9 cellular contexts compared by ENCODE assay signal in the genomic region with DNA sequence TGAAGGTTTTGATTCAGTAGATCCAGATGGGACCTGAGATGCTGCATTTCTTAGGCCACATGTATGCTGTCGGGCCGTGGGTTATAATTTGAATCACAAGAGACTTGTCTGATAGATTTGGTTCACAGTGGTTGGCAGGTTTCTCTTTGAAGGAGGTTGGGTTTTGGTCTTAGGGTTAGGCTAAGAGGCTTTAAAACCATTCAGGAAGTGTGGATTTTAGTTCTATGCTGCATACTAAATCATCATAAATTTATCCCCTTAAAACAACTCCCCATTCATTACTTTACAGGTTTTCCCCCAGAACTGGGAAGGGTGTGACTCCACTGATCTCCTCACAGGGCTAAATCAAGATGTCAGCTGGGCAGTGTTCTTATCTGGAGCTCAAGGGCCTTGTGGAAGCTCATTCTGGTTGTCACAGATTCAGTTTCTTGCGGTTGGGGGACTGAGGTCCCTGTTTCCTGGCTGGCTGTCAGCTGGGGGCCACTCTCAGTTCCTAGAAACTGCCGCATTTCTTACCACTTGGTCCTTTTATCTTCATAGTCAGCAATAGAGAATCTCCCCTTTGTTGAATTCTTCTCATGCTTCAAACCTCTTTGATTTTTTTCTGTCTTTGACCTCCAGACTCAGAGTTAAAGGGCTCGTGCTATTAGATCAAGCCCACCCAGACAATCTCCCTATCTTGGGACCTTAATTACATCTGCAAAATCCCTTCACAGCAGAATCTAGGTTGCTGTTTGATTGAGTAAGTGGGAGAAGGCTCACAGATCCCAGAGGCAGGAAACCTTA. TPM values are rescaled to one million over a fixed set of nuclear protein-coding genes. Genes with fewer than 3 reads are reported as not detected.
A peak's percentile ranks its signal among the peaks of the same experiment; 100 is the strongest.
DNase-seq lines count a peak whose midpoint lies in the region; ATAC-seq, FAIRE-seq and TF ChIP-seq lines count a peak whose summit lies in the region.
"Had no signal": no experiment of that assay in that cellular context is flagged by ENCODE, and none has a peak within 500 bp of the region (broad histone marks: within the 10 kb centered on the region; RNA-seq: fewer than 3 reads in every experiment).

No MANE protein-coding gene starts in this region.

- H2BK12ac ChIP-seq in H1 (ENCODE audit: low read depth, low read length) = no peak overlapping the region

- H3K9me3 ChIP-seq in H1 (ENCODE audit: insufficient read depth in 2 of 2, low read depth in 1 of 2, low read length in 1 of 2) (no peaks in the 10 kb centered on the region), upper lobe of right lung (no peaks in the 10 kb centered on the region), Karpas-422 (ENCODE audit: low read length) (no peaks in the 10 kb centered on the region)

- no peaks in the 10 kb centered on the region; the same call in 1 of the 2 replicates for H3K23me2 ChIP-seq in H1 (ENCODE audit: low read depth, low read length)

- H4K8ac ChIP-seq in H1 (ENCODE audit: extremely low read depth, insufficient read depth, low read length) = no peak overlapping the region

- H3K27me3 Mint-ChIP-seq in GM23338 (ENCODE audit: insufficient read depth, low read depth, poor library complexity) = no peaks in the 10 kb centered on the region

- ATAC-seq in GM18505 (IDR thresholded peaks at IDR 0.05; ENCODE audit: unreplicated experiment) (peak; percentile 43), GM23338 (no peak), upper lobe of right lung (peak; percentile 30)

- no peak overlapping the region for H2AK5ac ChIP-seq in H1 (ENCODE audit: low read depth, low read length)

- H3K79me2 ChIP-seq in GM23338 (replicated peaks; ENCODE audit: insufficient read depth) (no peaks in the 10 kb centered on the region), H1 (ENCODE audit: control insufficient read depth in 1 of 2, insufficient read depth in 2 of 2, low read length in 2 of 2) (no peaks in the 10 kb centered on the region), Karpas-422 (ENCODE audit: low read length) (no peaks in the 10 kb centered on the region)

- no peak for FAIRE-seq in H1 (lab: Jason Lieb, UNC)
- FAIRE-seq: colon had no signal

- CTCF ChIA-PET in H1 (lab: Charles Lee; ENCODE audit: partially characterized antibody) = interaction anchor here (1.0 to 4.1 kb wide), 9 partner anchors 8 to 86 kb away, joined by 3 to 18 read pairs (median 7); a partner anchor contains a TSS

- no peak for TF ChIP-seq RAD21 in H1 (IDR thresholded peaks at IDR 0.05 in 1 of 2, conservative IDR thresholded peaks at IDR 0.05 in 1 of 2; ENCODE audit: low read depth in 2 of 2, low read length in 2 of 2)

- H3K9ac ChIP-seq in H1 (replicated peaks in 1 of 4; ENCODE audit: extremely low read depth in 1 of 4, low read depth in 3 of 4, low read length in 3 of 4) (no peak overlapping the region), Karpas-422 (ENCODE audit: low read length) (no peak overlapping the region)

- POLR2A ChIA-PET in H1 (lab: Charles Lee; ENCODE audit: partially characterized antibody) = no interaction called here

- H3K23ac ChIP-seq in H1 (ENCODE audit: insufficient read length) = no peak overlapping the region

- peaks cover 19% of the 10 kb centered on the region for H3K4me1 Mint-ChIP-seq in GM23338

- H2BK15ac ChIP-seq in H1 (ENCODE audit: low read length) = no peak overlapping the region

- no peaks in the 10 kb centered on the region for H3K9me3 Mint-ChIP-seq in GM23338

- H3K36me3 ChIP-seq in GM23338 (ENCODE audit: insufficient read depth) (no peaks in the 10 kb centered on the region), H1 (ENCODE audit: control insufficient read depth in 2 of 4, insufficient read depth in 4 of 4, low read length in 3 of 4) (no peaks in the 10 kb centered on the region), upper lobe of right lung (no peaks in the 10 kb centered on the region), Karpas-422 (ENCODE audit: insufficient read depth, low read length) (no peaks in the 10 kb centered on the region)

- no peak overlapping the region for H2BK20ac ChIP-seq in H1 (ENCODE audit: low read length)

- TF ChIP-seq EP300 in H1 (IDR thresholded peaks at IDR 0.05; ENCODE audit: borderline replicate concordance in 1 of 2, low read depth in 2 of 2, low read length in 2 of 2) = no peak

- H3K9me2 ChIP-seq in GM23338 (ENCODE audit: insufficient read depth) (no peaks in the 10 kb centered on the region), Karpas-422 (replicated peaks; ENCODE audit: insufficient read depth, low read length) (no peaks in the 10 kb centered on the region; the same call in 1 of the 2 replicates)

- H2BK120ac ChIP-seq in H1 (replicated peaks; ENCODE audit: low read depth, low read length) = no peak overlapping the region

- no peak overlapping the region for H3K4me3 ChIP-seq in GM23338
- no peak overlapping the region for H3K4me3 ChIP-seq in H1 (ENCODE audit: extremely low read depth in 1 of 4, insufficient read depth in 2 of 4, low read depth in 3 of 4, low read length in 4 of 4)
- no peak overlapping the region for H3K4me3 ChIP-seq in upper lobe of right lung
- no peak overlapping the region for H3K4me3 ChIP-seq in Karpas-422 (ENCODE audit: low read length)

- H2AFZ ChIP-seq in GM23338 (peak overlapping the region; percentile 78), H1 (ENCODE audit: low read length) (peak overlapping the region; percentile 35; the same call in 1 of the 2 replicates), Karpas-422 (ENCODE audit: low read length) (no peak overlapping the region)

- H2BK5ac ChIP-seq in H1 (ENCODE audit: low read depth, low read length) = no peak overlapping the region

- no peaks in the 10 kb centered on the region for H3F3A ChIP-seq in GM23338 (replicated peaks; ENCODE audit: low read depth)

- peak overlapping the region; percentile 50 for H3K27ac ChIP-seq in GM23338 (ENCODE audit: low read depth)
- no peak overlapping the region for H3K27ac ChIP-seq in H1 (ENCODE audit: low read depth, low read length)
- peak overlapping the region; percentile 59 for H3K27ac ChIP-seq in upper lobe of right lung
- no peak overlapping the region for H3K27ac ChIP-seq in Karpas-422 (ENCODE audit: low read length)

- DNase-seq in GM23338 (ENCODE audit: low spot score) = no peak
- peak; percentile 91 for DNase-seq in OCI-M1 (lab: John Stamatoyannopoulos, UW)
- no peak for DNase-seq in H1 (ENCODE audit: low read depth in 1 of 2, low spot score in 2 of 2)
- DNase-seq in upper lobe of right lung = no peak
- DNase-seq in Karpas-422 = no peak
- DNase-seq in ureter (ENCODE audit: low spot score) = no peak
- DNase-seq in HK-2 (ENCODE audit: unreplicated experiment) = no peak

- no peak overlapping the region for H3K4me3 Mint-ChIP-seq in GM23338

- H4K91ac ChIP-seq in H1 (replicated peaks; ENCODE audit: insufficient read length, low read length) = no peak overlapping the region

- no peak overlapping the region for H4K5ac ChIP-seq in H1 (ENCODE audit: insufficient read length, low read depth, low read length)

- H3K27ac Mint-ChIP-seq in GM23338 = no peak overlapping the region

- H3K4me2 ChIP-seq in GM23338 = 0 out of 2 replicates have a peak overlapping the region, but pooled peaks have one; percentile 10
- H3K4me2 ChIP-seq in H1 (ENCODE audit: insufficient read depth in 1 of 2, low read depth in 2 of 2, low read length in 2 of 2) = no peak overlapping the region
- H3K4me2 ChIP-seq in Karpas-422 (ENCODE audit: low read depth, low read length, poor library complexity, severe bottlenecking) = no peak overlapping the region

- TF ChIP-seq POLR2A in GM18505 (IDR thresholded peaks at IDR 0.05; ENCODE audit: borderline replicate concordance, extremely low read depth, insufficient read depth, insufficient read length) = peak; percentile 39
- TF ChIP-seq POLR2A in H1 (IDR thresholded peaks at IDR 0.05; ENCODE audit: control extremely low read depth in 1 of 2, low read depth in 2 of 2, low read length in 2 of 2) = no peak

- H3K79me1 ChIP-seq in H1 (ENCODE audit: low read depth, low read length) = no peaks in the 10 kb centered on the region

- no peaks in the 10 kb centered on the region for H3K27me3 ChIP-seq in GM23338 (ENCODE audit: insufficient read depth)
- no peaks in the 10 kb centered on the region for H3K27me3 ChIP-seq in H1 (replicated peaks in 1 of 4; ENCODE audit: control insufficient read depth in 3 of 4, extremely low read depth in 1 of 4, insufficient read depth in 3 of 4, low read length in 3 of 4)
- H3K27me3 ChIP-seq in upper lobe of right lung = no peaks in the 10 kb centered on the region
- peaks cover 2% of the 10 kb centered on the region; the same call in 1 of the 2 replicates for H3K27me3 ChIP-seq in Karpas-422 (ENCODE audit: low read length)

- no peaks in the 10 kb centered on the region for H3K36me3 Mint-ChIP-seq in GM23338 (ENCODE audit: low read depth)

- intact Hi-C loops in upper lobe of right lung (cut with DNase I) = no loop called here

- H3K18ac ChIP-seq in H1 (ENCODE audit: extremely low read depth, low read length) = no peak overlapping the region

- TF ChIP-seq CTCF in GM23338 (conservative IDR thresholded peaks at IDR 0.05; ENCODE audit: low read depth in 2 of 2) (no peak), H1 (IDR thresholded peaks at IDR 0.05; ENCODE audit: control extremely low read depth in 1 of 3, insufficient read depth in 1 of 3, low read depth in 1 of 3, low read length in 3 of 3) (no peak), upper lobe of right lung (IDR thresholded peaks at IDR 0.05) (no peak)

- no peak overlapping the region for H3K56ac ChIP-seq in H1 (replicated peaks; ENCODE audit: insufficient read length, low read depth, low read length)

- H4K20me1 ChIP-seq in GM23338 (replicated peaks; ENCODE audit: insufficient read depth) = no peaks in the 10 kb centered on the region
- no peaks in the 10 kb centered on the region for H4K20me1 ChIP-seq in H1 (replicated peaks in 1 of 2; ENCODE audit: control insufficient read depth in 1 of 2, insufficient read depth in 2 of 2, low read length in 2 of 2)
- H4K20me1 ChIP-seq in Karpas-422 (ENCODE audit: insufficient read depth, low read depth, low read length) = no peaks in the 10 kb centered on the region

- H3K14ac ChIP-seq in H1 (ENCODE audit: insufficient read length) = no peak overlapping the region

- H3K4ac ChIP-seq in H1 (replicated peaks; ENCODE audit: insufficient read length, low read depth, low read length) = no peak overlapping the region

- H3K4me1 ChIP-seq in GM23338 (ENCODE audit: insufficient read depth) (peaks cover 12% of the 10 kb centered on the region), H1 (replicated peaks in 1 of 4; ENCODE audit: control insufficient read depth in 3 of 4, insufficient read depth in 4 of 4, low read length in 3 of 4) (peaks cover 0 to 7% (median 3%) of the 10 kb centered on the region in 4 experiments; a peak in 4 of 7 replicates), upper lobe of right lung (peaks cover 22% of the 10 kb centered on the region), Karpas-422 (ENCODE audit: low read length) (peaks cover 23% of the 10 kb centered on the region)

- WGBS in H1 (ENCODE audit: extremely low coverage in 1 of 2, insufficient coverage in 1 of 2, insufficient read length in 1 of 2, insufficient replicate concordance in 2 of 2, low coverage in 1 of 2, low lambda C conversion rate in 2 of 2, missing lambda C conversion rate in 1 of 2), 2 experiments = 86% methylated on average over 5 of the region's 5 CpGs; no CpG with 5 or more reads in 1 of the 2 experiments

RNA-seq across cellular contexts. Expression of a gene that starts 20.6 kb away (rescaled TPM):
- total RNA-seq in GM23338 (2014; rRNA removed; shearing (Covaris generic)) = 53.1 and 59.9 TPM in 2 replicates
- 17.3 and 19.4 TPM in 2 replicates for polyA plus RNA-seq in GM23338 (2016; fragmentation: Nextera tagmentation; extraction: Ambion mirVana)
- 50.5 and 53.2 TPM in 2 replicates for total RNA-seq in H1 (2021; fragmentation: NEBNext Ultra II Directional; extraction: Animal tissue kit (Norgen Biotek cat#: 25700))
- polyA plus RNA-seq in H1 (2011; rRNA removed) = 29.9 and 37.7 TPM in 2 replicates
- polyA plus RNA-seq in H1 (2011; cell fraction: cytosol; rRNA removed) = 23.8 TPM
- polyA plus RNA-seq in H1 (2011; cell fraction: nucleus; rRNA removed) = 55.3 TPM
- 16.2 to 23.3 TPM (median 21.8 TPM) in 4 replicates for polyA plus RNA-seq in H1 (2012, experiment 1 of 2)
- 0.85 TPM for polyA plus RNA-seq in H1 (2012, experiment 2 of 2)
- 24.9 TPM for polyA plus RNA-seq in H1 (2013, experiment 1 of 2)
- 25.6 TPM for polyA plus RNA-seq in H1 (2013, experiment 2 of 2)
- 150 and 181 TPM in 2 replicates for polyA minus RNA-seq in H1 (2011; rRNA and poly(A)+ RNA removed)
- polyA minus RNA-seq in H1 (2011; cell fraction: cytosol; rRNA and poly(A)+ RNA removed) = 63.5 TPM
- polyA minus RNA-seq in H1 (2011; cell fraction: nucleus; rRNA and poly(A)+ RNA removed) = 165 TPM
- 46.5 TPM for total RNA-seq in upper lobe of right lung
- total RNA-seq in Karpas-422 (2014; rRNA removed; shearing (Covaris generic); ENCODE audit: low replicate concordance) = 28.5 and 58.7 TPM in 2 replicates
- 73.3 TPM for total RNA-seq in ureter

Comparison
In these comparisons a context has a peak if more than half of its experiments do, and no peak if none do; other contexts are left out.
1. H3K27ac ChIP-seq: peak in GM23338 (single experiment) and upper lobe of right lung (single experiment); none in H1 (single experiment) and Karpas-422 (single experiment).